In the genomic region with DNA sequence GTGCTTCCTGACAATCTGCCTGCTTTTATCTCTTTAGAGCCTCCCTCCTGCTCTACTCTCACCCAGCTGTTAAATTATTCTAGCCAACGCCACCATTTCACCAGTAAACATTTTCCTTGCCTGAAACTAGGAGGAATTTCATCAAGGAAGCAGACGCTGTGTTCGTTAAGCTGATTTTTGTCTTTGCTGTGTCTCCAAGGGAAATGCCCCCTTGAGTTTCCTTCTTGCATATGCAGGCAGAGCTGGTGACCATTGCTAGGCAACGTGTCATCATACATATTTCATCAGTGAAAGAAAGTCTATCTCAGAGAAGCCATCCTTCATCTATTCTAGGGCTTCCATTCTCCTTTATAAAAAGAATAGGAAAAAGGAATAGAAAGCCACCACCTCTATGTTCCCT, we compare ENCODE assay signal across 9 cellular contexts.
DNase-seq lines count a peak whose midpoint lies in the region; ATAC-seq and TF ChIP-seq lines count a peak whose summit lies in the region.
"Had no signal": no experiment of that assay in that cellular context is flagged by ENCODE, and none has a peak within 500 bp of the region (broad histone marks: within the 10 kb centered on the region; RNA-seq: fewer than 3 reads in every experiment).

No MANE protein-coding gene starts in this region.

- H3K4me3 Mint-ChIP-seq in CD8-positive, alpha-beta T cell = no peak overlapping the region
- no peak overlapping the region for H3K4me3 Mint-ChIP-seq in activated T-helper 17 cell treated with anti-CD3 and anti-CD28 coated beads, Interleukin-2, amount 50 U/mL, for 72 hours
- H3K4me3 Mint-ChIP-seq: activated B cell treated with CpG ODN at 0.5 μM for 24 hours had no signal

- no peak overlapping the region for H3K4me2 ChIP-seq in mesendoderm (ENCODE audit: low read length)

- intact Hi-C loops in CD8-positive, alpha-beta T cell (cut with DNase I, micrococcal nuclease) = no loop called here

- H3K27me3 Mint-ChIP-seq in CD8-positive, alpha-beta T cell (ENCODE audit: low read depth) = peaks cover 29% of the 10 kb centered on the region
- H3K27me3 Mint-ChIP-seq in activated T-helper 17 cell treated with anti-CD3 and anti-CD28 coated beads, Interleukin-2, amount 50 U/mL, for 72 hours = peaks cover 28% of the 10 kb centered on the region

- POLR2A ChIA-PET in CD8-positive, alpha-beta T cell (lab: Charles Lee) = no interaction called here

- H4K5ac ChIP-seq in mesendoderm (ENCODE audit: low read length) = no peak overlapping the region

- H3K27ac Mint-ChIP-seq in CD8-positive, alpha-beta T cell = no peak overlapping the region
- H3K27ac Mint-ChIP-seq in activated T-helper 17 cell treated with anti-CD3 and anti-CD28 coated beads, Interleukin-2, amount 50 U/mL, for 72 hours = no peak overlapping the region
- H3K27ac Mint-ChIP-seq: activated B cell treated with CpG ODN at 0.5 μM for 24 hours had no signal

- no peak overlapping the region for H2AK5ac ChIP-seq in mesendoderm (ENCODE audit: low read length)

- no peaks in the 10 kb centered on the region for H3K27me3 ChIP-seq in HUES48 (ENCODE audit: control insufficient read depth, insufficient read depth, low read length)
- no peaks in the 10 kb centered on the region for H3K27me3 ChIP-seq in mesendoderm (ENCODE audit: insufficient read depth, low read length, poor library complexity)
- peaks cover 4% of the 10 kb centered on the region for H3K27me3 ChIP-seq in CD8-positive, alpha-beta T cell (ENCODE audit: insufficient read depth, low read length)

- H2BK5ac ChIP-seq in mesendoderm (ENCODE audit: low read length) = no peak overlapping the region

- H3K27ac ChIP-seq in HUES48 (ENCODE audit: low read depth, low read length) (no peak overlapping the region), VCaP (no peak overlapping the region), mesendoderm (ENCODE audit: low read depth, low read length) (peak overlapping the region; percentile 23)
- no peak overlapping the region for H3K27ac ChIP-seq in CD8-positive, alpha-beta T cell (ENCODE audit: low read depth, low read length)

- peak; percentile 60 for TF ChIP-seq CTCF in VCaP (conservative IDR thresholded peaks at IDR 0.05)
- TF ChIP-seq CTCF in CD8-positive, alpha-beta T cell (IDR thresholded peaks at IDR 0.05) = no peak

- H3K36me3 Mint-ChIP-seq in CD8-positive, alpha-beta T cell = no peaks in the 10 kb centered on the region
- H3K36me3 Mint-ChIP-seq in activated T-helper 17 cell treated with anti-CD3 and anti-CD28 coated beads, Interleukin-2, amount 50 U/mL, for 72 hours (ENCODE audit: low read depth) = no peaks in the 10 kb centered on the region

- no CpG with 5 or more reads among the region's 4 CpGs for WGBS in mesendoderm (ENCODE audit: extremely low coverage, insufficient coverage, low lambda C conversion rate)

- DNase-seq in EL (peak; percentile 1), mesendoderm (peak; percentile 95), HCEC 1CT (no peak)
- no peak for DNase-seq in CD8-positive, alpha-beta T cell
- DNase-seq: activated B cell treated with CpG ODN at 0.5 μM for 24 hours, NCI-H510A treated with DMSO at 0.1 percent for 48 hours had no signal

- H3K9ac ChIP-seq in HUES48 (ENCODE audit: low read depth, low read length) (peak overlapping the region; percentile 5; the same call in 1 of the 2 replicates), mesendoderm (ENCODE audit: low read length) (peak overlapping the region; percentile 3)

- H3K36me3 ChIP-seq in HUES48 (ENCODE audit: control insufficient read depth, insufficient read depth, low read length) = no peaks in the 10 kb centered on the region
- H3K36me3 ChIP-seq in mesendoderm (ENCODE audit: control insufficient read depth, insufficient read depth, low read length) = no peaks in the 10 kb centered on the region
- no peaks in the 10 kb centered on the region for H3K36me3 ChIP-seq in CD8-positive, alpha-beta T cell (ENCODE audit: insufficient read depth, low read length)

- H3K79me1 ChIP-seq in mesendoderm (ENCODE audit: low read length) = no peaks in the 10 kb centered on the region

- peak overlapping the region; percentile 48 for H3K23ac ChIP-seq in mesendoderm (ENCODE audit: low read length)

- H3K4me3 ChIP-seq in HUES48 (ENCODE audit: low read depth, low read length) (no peak overlapping the region), mesendoderm (ENCODE audit: low read length) (no peak overlapping the region)
- H3K4me3 ChIP-seq in CD8-positive, alpha-beta T cell (ENCODE audit: low read depth, low read length) = no peak overlapping the region

- no peak overlapping the region for H2BK120ac ChIP-seq in mesendoderm (ENCODE audit: low read depth, low read length)

- no peaks in the 10 kb centered on the region for H3K79me2 ChIP-seq in mesendoderm (ENCODE audit: control insufficient read depth, insufficient read depth, low read length)

- CTCF ChIA-PET in CD8-positive, alpha-beta T cell (lab: Charles Lee) = no interaction called here

- peaks cover 7% of the 10 kb centered on the region for H3K9me3 Mint-ChIP-seq in CD8-positive, alpha-beta T cell
- no peaks in the 10 kb centered on the region for H3K9me3 Mint-ChIP-seq in activated T-helper 17 cell treated with anti-CD3 and anti-CD28 coated beads, Interleukin-2, amount 50 U/mL, for 72 hours

- no peak for ATAC-seq in CD8-positive, alpha-beta T cell
- no peak for ATAC-seq in activated T-helper 17 cell treated with anti-CD3 and anti-CD28 coated beads, Interleukin-2, amount 50 U/mL, for 72 hours (replicated peaks)

- H3K4ac ChIP-seq in mesendoderm (ENCODE audit: low read depth, low read length) = no peak overlapping the region

- no peaks in the 10 kb centered on the region for H3K4me1 Mint-ChIP-seq in CD8-positive, alpha-beta T cell (ENCODE audit: low read depth)
- no peaks in the 10 kb centered on the region for H3K4me1 Mint-ChIP-seq in activated T-helper 17 cell treated with anti-CD3 and anti-CD28 coated beads, Interleukin-2, amount 50 U/mL, for 72 hours

- H2BK15ac ChIP-seq in mesendoderm (replicated peaks; ENCODE audit: low read depth) = no peak overlapping the region

- H3K9me3 ChIP-seq in HUES48 (ENCODE audit: control insufficient read depth, insufficient read depth, low read length) = no peaks in the 10 kb centered on the region
- H3K9me3 ChIP-seq in CD8-positive, alpha-beta T cell (ENCODE audit: low read length) = no peaks in the 10 kb centered on the region

- no peak overlapping the region for H3K18ac ChIP-seq in mesendoderm (ENCODE audit: low read length)

- no peak overlapping the region for H3K56ac ChIP-seq in mesendoderm (ENCODE audit: low read length)

- no peak overlapping the region for H4K8ac ChIP-seq in mesendoderm (ENCODE audit: low read depth, low read length)

- H3K4me1 ChIP-seq in HUES48 (ENCODE audit: control insufficient read depth, insufficient read depth, low read length) = peaks cover 31% of the 10 kb centered on the region
- H3K4me1 ChIP-seq in mesendoderm (ENCODE audit: control insufficient read depth, low read depth, low read length) = peaks cover 16% of the 10 kb centered on the region
- H3K4me1 ChIP-seq in CD8-positive, alpha-beta T cell (ENCODE audit: insufficient read depth, low read length) = no peaks in the 10 kb centered on the region

Comparison
In these comparisons a context has a peak if more than half of its experiments do, and no peak if none do; other contexts are left out.
1. DNase-seq: peak in EL (single experiment) and mesendoderm (single experiment); none in CD8-positive, alpha-beta T cell (0 of 7) and HCEC 1CT (single experiment).